ENCODE assay signal across 17 cellular contexts in the genomic region with DNA sequence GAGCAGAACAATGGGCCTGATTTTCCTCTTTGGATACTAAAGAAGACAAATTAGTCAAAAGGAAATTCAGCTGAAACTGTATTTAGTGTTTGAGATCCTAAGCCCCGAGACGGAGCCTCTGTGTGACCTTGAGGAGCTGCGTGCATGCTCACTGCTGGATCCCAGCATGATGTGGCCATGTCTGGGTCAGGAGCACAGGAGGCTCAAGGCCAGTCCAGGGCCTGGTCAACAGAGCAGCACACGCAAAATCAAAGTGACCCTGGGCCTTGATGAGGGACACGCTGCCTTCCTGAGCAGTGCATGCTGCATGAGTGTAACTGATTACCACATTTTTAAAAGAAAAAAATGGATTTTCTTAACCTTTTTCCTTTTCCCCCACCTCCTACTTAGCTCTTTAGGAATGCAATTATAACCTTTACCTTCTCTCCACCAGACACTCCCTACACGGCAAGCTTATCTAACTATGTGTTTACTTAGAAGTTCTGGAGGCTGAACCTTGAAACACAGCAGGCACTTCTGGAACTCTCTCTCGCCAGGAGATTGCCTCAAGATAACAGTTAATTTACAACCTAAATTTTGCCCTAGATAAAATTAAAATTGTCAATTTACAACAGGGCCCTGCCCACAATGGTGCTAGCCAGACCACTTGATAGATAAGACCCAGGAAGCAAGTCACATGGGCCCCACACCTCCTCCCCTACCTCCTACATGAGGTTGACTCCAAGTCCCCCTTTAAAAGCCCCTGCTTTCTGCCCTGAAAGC.
DNase-seq lines count a peak whose midpoint lies in the region; ATAC-seq and TF ChIP-seq lines count a peak whose summit lies in the region.
"Had no signal": no experiment of that assay in that cellular context is flagged by ENCODE, and none has a peak within 500 bp of the region (broad histone marks: within the 10 kb centered on the region; RNA-seq: fewer than 3 reads in every experiment).

No MANE protein-coding gene starts in this region.

- H3K36me3 ChIP-seq in cardiac muscle cell (no peaks in the 10 kb centered on the region), heart left ventricle (no peaks in the 10 kb centered on the region), hepatocyte (replicated peaks; ENCODE audit: insufficient read depth, low read depth) (no peaks in the 10 kb centered on the region)
- H3K36me3 ChIP-seq: BLaER1 treated with 17β-estradiol and CSF1 and Interleukin-3, amounts not matched to agents 10 nM and 100 nM had no signal

- H3K9me3 Mint-ChIP-seq in nephron: peaks cover 12% of the 10 kb centered on the region

- H3K4me3 Mint-ChIP-seq in nephron: no peak overlapping the region

- no peaks in the 10 kb centered on the region for H3K79me2 ChIP-seq in hepatocyte

- H3K27me3 Mint-ChIP-seq in nephron (ENCODE audit: low read depth): no peaks in the 10 kb centered on the region

- H3K9me2 ChIP-seq in hepatocyte (replicated peaks; ENCODE audit: insufficient read depth): no peaks in the 10 kb centered on the region

- intact Hi-C loops in heart left ventricle (cut with DNase I): loop anchor here in 1 of 10 donors (10.0 kb wide), 1 partner anchor 167 kb away; no protein-coding TSS in a partner anchor

- TF ChIP-seq POLR2A in heart left ventricle (IDR thresholded peaks at IDR 0.05): no peak

- H3K4me1 ChIP-seq in cardiac muscle cell (ENCODE audit: low read depth): peaks cover 50% of the 10 kb centered on the region
- H3K4me1 ChIP-seq in heart left ventricle: no peaks in the 10 kb centered on the region
- H3K4me1 ChIP-seq in hepatocyte (ENCODE audit: insufficient read depth): peaks cover 31% of the 10 kb centered on the region
- H3K4me1 ChIP-seq: BLaER1 treated with 17β-estradiol and CSF1 and Interleukin-3, amounts not matched to agents 10 nM and 100 nM had no signal

- TF ChIP-seq CTCF in cardiac muscle cell (IDR thresholded peaks at IDR 0.05; ENCODE audit: low read depth, low read length) (no peak), heart left ventricle (IDR thresholded peaks at IDR 0.05) (no peak), hepatocyte (IDR thresholded peaks at IDR 0.05; ENCODE audit: poor library complexity) (no peak), nephron (IDR thresholded peaks at IDR 0.05; ENCODE audit: unreplicated experiment in 3 of 3) (no peak)

- no peaks in the 10 kb centered on the region for H3K9me3 ChIP-seq in cardiac muscle cell (ENCODE audit: low read depth)
- peaks cover 0 to 7% (median 0%) of the 10 kb centered on the region in 12 donors for H3K9me3 ChIP-seq in heart left ventricle
- H3K9me3 ChIP-seq in hepatocyte (ENCODE audit: low read depth): no peaks in the 10 kb centered on the region

- 58 to 71% (median 64%) methylated on average over 7 of the region's 7 CpGs for WGBS in heart left ventricle, 4 donors
- 29% methylated on average over 7 of the region's 7 CpGs for WGBS in hepatocyte (ENCODE audit: low lambda C conversion rate, missing lambda C conversion rate)

- ATAC-seq in heart left ventricle: no peak
- no peak for ATAC-seq in HG02852 (IDR thresholded peaks at IDR 0.05; ENCODE audit: unreplicated experiment)
- no peak for ATAC-seq in HG02642 (IDR thresholded peaks at IDR 0.05; ENCODE audit: poor library complexity, unreplicated experiment)
- ATAC-seq in HG03045 (IDR thresholded peaks at IDR 0.05; ENCODE audit: unreplicated experiment): no peak

- H3K27me3 ChIP-seq in cardiac muscle cell: no peaks in the 10 kb centered on the region
- no peaks in the 10 kb centered on the region for H3K27me3 ChIP-seq in heart left ventricle
- no peaks in the 10 kb centered on the region for H3K27me3 ChIP-seq in hepatocyte
- H3K27me3 ChIP-seq: BLaER1 treated with 17β-estradiol and CSF1 and Interleukin-3, amounts not matched to agents 10 nM and 100 nM had no signal

- H3K4me2 ChIP-seq in hepatocyte: peak overlapping the region; percentile 51
- H3K4me2 ChIP-seq: BLaER1 treated with 17β-estradiol and CSF1 and Interleukin-3, amounts not matched to agents 10 nM and 100 nM had no signal

- no peak overlapping the region for H3K4me3 ChIP-seq in cardiac muscle cell
- no peak overlapping the region for H3K4me3 ChIP-seq in heart left ventricle
- no peak overlapping the region for H3K4me3 ChIP-seq in hepatocyte
- H3K4me3 ChIP-seq: BLaER1 treated with 17β-estradiol and CSF1 and Interleukin-3, amounts not matched to agents 10 nM and 100 nM had no signal

- no peak for DNase-seq in cardiac muscle cell (ENCODE audit: low read depth in 1 of 2, low spot score in 1 of 2)
- DNase-seq in heart left ventricle: no peak
- peak; percentile 69 for DNase-seq in hepatocyte (ENCODE audit: low spot score)
- DNase-seq in ecto neural progenitor cell (ENCODE audit: low spot score): no peak
- DNase-seq: activated naive CD4-positive, alpha-beta T cell; aorta; H7; NCI-H187; NCI-H446 treated with DMSO at 0.1 percent for 48 hours; SW 1271 had no signal

- H4K20me1 ChIP-seq in hepatocyte (ENCODE audit: insufficient read depth, poor library complexity, severe bottlenecking): no peaks in the 10 kb centered on the region
- H4K20me1 ChIP-seq: BLaER1 treated with 17β-estradiol and CSF1 and Interleukin-3, amounts not matched to agents 10 nM and 100 nM had no signal

- peak overlapping the region; percentile 78 to 86 (median 84) for H3K27ac Mint-ChIP-seq in nephron

- H3K4me1 Mint-ChIP-seq in nephron: peaks cover 20% of the 10 kb centered on the region

- H3K36me3 Mint-ChIP-seq in nephron (ENCODE audit: low read depth): no peaks in the 10 kb centered on the region

- no peak overlapping the region for H2AFZ ChIP-seq in hepatocyte

- H3K27ac ChIP-seq in cardiac muscle cell (peak overlapping the region; percentile 34), heart left ventricle (no peak overlapping the region), hepatocyte (peak overlapping the region; percentile 87)
- H3K27ac ChIP-seq: 22Rv1; BLaER1 treated with 17β-estradiol and CSF1 and Interleukin-3, amounts not matched to agents 10 nM and 100 nM; RWPE1 had no signal

Comparison
In these comparisons a context has a peak if more than half of its experiments do, and no peak if none do; other contexts are left out.
1. H3K27ac ChIP-seq: peak in cardiac muscle cell (single experiment) and hepatocyte (single experiment); none in heart left ventricle (0 of 12).